10 cellular contexts compared by ENCODE assay signal in the genomic region with DNA sequence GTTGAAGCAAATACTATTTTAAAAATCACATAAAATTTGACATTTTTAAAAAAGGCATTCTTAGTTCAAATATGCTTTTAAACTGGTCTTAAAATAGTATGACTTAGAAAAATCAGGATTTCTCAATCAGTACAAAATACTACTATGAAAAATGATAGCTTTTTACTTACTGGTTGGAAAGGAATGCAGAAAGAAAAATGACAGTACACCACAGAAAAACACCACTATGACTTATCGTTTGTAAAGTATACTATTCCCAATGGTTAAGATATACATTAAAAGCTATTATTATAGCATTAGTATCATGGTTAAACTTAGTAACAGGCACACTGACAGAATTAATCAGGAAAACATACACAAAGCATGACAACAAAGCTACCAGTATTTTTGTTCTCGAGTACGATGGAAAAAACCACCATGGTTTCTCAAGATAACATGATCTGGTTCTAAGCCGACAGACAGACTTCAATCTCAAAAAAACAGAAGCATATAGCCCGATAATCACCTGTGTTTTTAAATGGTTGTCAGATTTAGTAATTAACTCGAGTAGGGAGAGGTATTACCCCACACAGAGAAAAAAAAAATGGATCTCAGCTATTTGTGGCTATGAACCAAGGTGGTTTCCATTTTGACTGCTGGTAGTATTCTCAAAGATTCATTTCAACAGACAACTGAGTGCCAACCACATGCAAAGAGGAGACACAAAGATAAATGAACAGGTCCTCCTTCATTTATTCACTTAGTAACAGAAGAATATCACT. TPM values are rescaled to one million over a fixed set of nuclear protein-coding genes. Genes with fewer than 3 reads are reported as not detected.
DNase-seq lines count a peak whose midpoint lies in the region; ATAC-seq and TF ChIP-seq lines count a peak whose summit lies in the region.
"Had no signal": no experiment of that assay in that cellular context is flagged by ENCODE, and none has a peak within 500 bp of the region (broad histone marks: within the 10 kb centered on the region; RNA-seq: fewer than 3 reads in every experiment).

No MANE protein-coding gene starts in this region.

- H3K4me3 Mint-ChIP-seq in activated T-helper 17 cell treated with anti-CD3 and anti-CD28 coated beads, Interleukin-2, amount 50 U/mL, for 72 hours = no peak overlapping the region
- H3K4me3 Mint-ChIP-seq in natural killer cell treated with Interleukin-12 subunit alpha and Interleukin-12 subunit beta and Interleukin-15 and Interleukin-18, amount 100 ng/mL, for 72 hours = no peak overlapping the region

- H3K4me3 ChIP-seq in HAP-1 = no peak overlapping the region

- no peak overlapping the region for H3K27ac Mint-ChIP-seq in activated T-helper 17 cell treated with anti-CD3 and anti-CD28 coated beads, Interleukin-2, amount 50 U/mL, for 72 hours
- peak overlapping the region; percentile 3 to 24 for H3K27ac Mint-ChIP-seq in natural killer cell treated with Interleukin-12 subunit alpha and Interleukin-12 subunit beta and Interleukin-15 and Interleukin-18, amount 100 ng/mL, for 72 hours

- DNase-seq in GM13977 (ENCODE audit: low spot score) (peak; percentile 34), HAP-1 (ENCODE audit: low spot score in 2 of 2) (no peak), activated gamma-delta T cell treated with Interleukin-2 at 50 U/mL for 16 hours (no peak), DMS 273 treated with DMSO at 0.1 percent for 48 hours (lab: John Stamatoyannopoulos, UW) (no peak)
- DNase-seq in natural killer cell treated with Interleukin-12 subunit alpha and Interleukin-12 subunit beta and Interleukin-15 and Interleukin-18, amount 100 ng/mL, for 72 hours (ENCODE audit: low spot score) = no peak
- DNase-seq: DMS53, SIG-M5 had no signal

- H3K36me3 Mint-ChIP-seq in activated T-helper 17 cell treated with anti-CD3 and anti-CD28 coated beads, Interleukin-2, amount 50 U/mL, for 72 hours (ENCODE audit: low read depth) = peaks cover 64% of the 10 kb centered on the region
- peaks cover 5% of the 10 kb centered on the region for H3K36me3 Mint-ChIP-seq in natural killer cell treated with Interleukin-12 subunit alpha and Interleukin-12 subunit beta and Interleukin-15 and Interleukin-18, amount 100 ng/mL, for 72 hours

- ATAC-seq in HG02759 (IDR thresholded peaks at IDR 0.05; ENCODE audit: unreplicated experiment) = peak; percentile 67
- peak; percentile 52 for ATAC-seq in activated T-helper 17 cell treated with anti-CD3 and anti-CD28 coated beads, Interleukin-2, amount 50 U/mL, for 72 hours (replicated peaks)
- ATAC-seq in natural killer cell treated with Interleukin-12 subunit alpha and Interleukin-12 subunit beta and Interleukin-15 and Interleukin-18, amount 100 ng/mL, for 72 hours = peak in 1 of 2 donors; percentile 77
- no peak for ATAC-seq in HG03354 (IDR thresholded peaks at IDR 0.05; ENCODE audit: poor library complexity, severe bottlenecking, unreplicated experiment)

- peaks cover 11% of the 10 kb centered on the region for H3K4me1 ChIP-seq in HAP-1

- H3K36me3 ChIP-seq in HAP-1 (replicated peaks) = no peaks in the 10 kb centered on the region; the same call in 1 of the 2 replicates

- no peaks in the 10 kb centered on the region for H3K27me3 Mint-ChIP-seq in activated T-helper 17 cell treated with anti-CD3 and anti-CD28 coated beads, Interleukin-2, amount 50 U/mL, for 72 hours
- H3K27me3 Mint-ChIP-seq in natural killer cell treated with Interleukin-12 subunit alpha and Interleukin-12 subunit beta and Interleukin-15 and Interleukin-18, amount 100 ng/mL, for 72 hours = no peaks in the 10 kb centered on the region

- no peaks in the 10 kb centered on the region for H3K9me3 ChIP-seq in HAP-1

- in situ Hi-C loops in GM13977 (cut with MboI; ENCODE audit: low pct_unique_long_range_greater_than_20kb, low sequenced_read_pairs, unreplicated experiment) = no loop called here
- in situ Hi-C loops in HAP-1 (cut with MboI; ENCODE audit: low sequenced_read_pairs) = no loop called here

- no peaks in the 10 kb centered on the region for H3K9me3 Mint-ChIP-seq in activated T-helper 17 cell treated with anti-CD3 and anti-CD28 coated beads, Interleukin-2, amount 50 U/mL, for 72 hours
- no peaks in the 10 kb centered on the region for H3K9me3 Mint-ChIP-seq in natural killer cell treated with Interleukin-12 subunit alpha and Interleukin-12 subunit beta and Interleukin-15 and Interleukin-18, amount 100 ng/mL, for 72 hours

- peaks cover 32% of the 10 kb centered on the region for H3K4me1 Mint-ChIP-seq in activated T-helper 17 cell treated with anti-CD3 and anti-CD28 coated beads, Interleukin-2, amount 50 U/mL, for 72 hours
- H3K4me1 Mint-ChIP-seq in natural killer cell treated with Interleukin-12 subunit alpha and Interleukin-12 subunit beta and Interleukin-15 and Interleukin-18, amount 100 ng/mL, for 72 hours (ENCODE audit: low read depth in 2 of 2) = peaks cover 34 to 38% of the 10 kb centered on the region in 2 donors

- no peaks in the 10 kb centered on the region for H3K27me3 ChIP-seq in HAP-1 (ENCODE audit: low read depth)

- TF ChIP-seq CTCF in GM13977 (IDR thresholded peaks at IDR 0.05; ENCODE audit: extremely low read depth, insufficient read depth, missing control alignments) = no peak

RNA-seq across cellular contexts. Expression of a gene that starts 39.1 kb away (rescaled TPM):
- 100 to 1,000 TPM in 1 of 2 donors, 10 to 100 TPM in 1; 96.1 to 128 TPM for total RNA-seq in activated T-helper 17 cell treated with anti-CD3 and anti-CD28 coated beads, Interleukin-2, amount 50 U/mL, for 72 hours
- total RNA-seq in natural killer cell treated with Interleukin-12 subunit alpha and Interleukin-12 subunit beta and Interleukin-15 and Interleukin-18, amount 100 ng/mL, for 72 hours = 100 to 1,000 TPM in 1 of 2 donors, 10 to 100 TPM in 1; 86.4 to 103 TPM
